Comparison of ENCODE assay signal across 17 cellular contexts in the genomic region with DNA sequence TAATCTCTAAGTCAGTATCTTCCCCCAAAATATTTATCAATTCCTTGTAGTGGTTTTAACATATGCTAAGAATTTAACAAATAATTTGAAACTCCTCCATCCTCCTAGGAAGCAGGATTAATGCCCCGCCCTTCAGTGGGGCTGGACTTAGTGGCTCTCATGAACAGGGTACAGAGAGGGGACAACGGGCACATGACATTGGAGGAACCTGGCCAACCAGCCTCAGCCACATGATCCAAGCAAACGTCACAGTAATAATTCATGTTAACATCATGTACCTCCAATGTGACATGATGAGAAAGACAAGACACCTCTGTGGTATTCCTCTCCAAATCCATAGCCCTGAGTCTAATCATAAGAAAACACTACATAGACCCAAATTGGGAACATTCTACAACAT.
"Had no signal": no experiment of that assay in that cellular context is flagged by ENCODE, and none has a peak within 500 bp of the region (broad histone marks: within the 10 kb centered on the region; RNA-seq: fewer than 3 reads in every experiment).

No MANE protein-coding gene starts in this region.

- ATAC-seq: effector memory CD8-positive, alpha-beta T cell; left colon; naive thymus-derived CD8-positive, alpha-beta T cell had no signal

- H3K4me1 ChIP-seq: upper lobe of left lung, uterus had no signal

- H3K9me3 Mint-ChIP-seq: dendritic cell treated with granulocyte-macrophage colony-stimulating factor and Interleukin-4, amounts not matched to agents 40 ng/mL and 50 ng/mL, for 4 days; effector memory CD8-positive, alpha-beta T cell; naive thymus-derived CD8-positive, alpha-beta T cell had no signal

- H3K36me3 ChIP-seq: esophagus muscularis mucosa, neutrophil, upper lobe of left lung, uterus had no signal

- H3K27ac ChIP-seq: epithelial cell of prostate, esophagus muscularis mucosa, neutrophil, tibial artery, upper lobe of left lung, uterus had no signal

- H3K4me3 Mint-ChIP-seq: dendritic cell treated with granulocyte-macrophage colony-stimulating factor and Interleukin-4, amounts not matched to agents 40 ng/mL and 50 ng/mL, for 4 days; effector memory CD8-positive, alpha-beta T cell had no signal

- H3K27ac Mint-ChIP-seq: dendritic cell treated with granulocyte-macrophage colony-stimulating factor and Interleukin-4, amounts not matched to agents 40 ng/mL and 50 ng/mL, for 4 days had no signal

- H3K4me2 ChIP-seq: hepatocyte had no signal

- H3K9me3 ChIP-seq: esophagus muscularis mucosa, neutrophil, tibial artery, upper lobe of left lung, uterus had no signal

- H3K27me3 Mint-ChIP-seq: dendritic cell treated with granulocyte-macrophage colony-stimulating factor and Interleukin-4, amounts not matched to agents 40 ng/mL and 50 ng/mL, for 4 days; effector memory CD8-positive, alpha-beta T cell; naive thymus-derived CD8-positive, alpha-beta T cell had no signal

- H3K4me3 ChIP-seq: esophagus muscularis mucosa, hepatocyte, tibial artery, upper lobe of left lung, uterus had no signal

- H2AFZ ChIP-seq: hepatocyte had no signal

- H3K27me3 ChIP-seq: esophagus muscularis mucosa, hepatocyte, neutrophil, tibial artery, upper lobe of left lung, uterus had no signal

- DNase-seq: effector memory CD8-positive, alpha-beta T cell; foreskin fibroblast; kidney; left colon; mammary epithelial cell; naive thymus-derived CD8-positive, alpha-beta T cell; small intestine; stimulated activated CD4-positive, alpha-beta T cell treated with anti-CD3 and anti-CD28 coated beads, Interleukin-12 subunit alpha, Interleukin-12 subunit beta, amount 100 ng/mL, for 4 hours; stimulated activated naive CD4-positive, alpha-beta T cell treated with Interleukin-2 at 50 U/mL for 16 hours; tibial artery; upper lobe of left lung; uterus had no signal
